In the genomic region with DNA sequence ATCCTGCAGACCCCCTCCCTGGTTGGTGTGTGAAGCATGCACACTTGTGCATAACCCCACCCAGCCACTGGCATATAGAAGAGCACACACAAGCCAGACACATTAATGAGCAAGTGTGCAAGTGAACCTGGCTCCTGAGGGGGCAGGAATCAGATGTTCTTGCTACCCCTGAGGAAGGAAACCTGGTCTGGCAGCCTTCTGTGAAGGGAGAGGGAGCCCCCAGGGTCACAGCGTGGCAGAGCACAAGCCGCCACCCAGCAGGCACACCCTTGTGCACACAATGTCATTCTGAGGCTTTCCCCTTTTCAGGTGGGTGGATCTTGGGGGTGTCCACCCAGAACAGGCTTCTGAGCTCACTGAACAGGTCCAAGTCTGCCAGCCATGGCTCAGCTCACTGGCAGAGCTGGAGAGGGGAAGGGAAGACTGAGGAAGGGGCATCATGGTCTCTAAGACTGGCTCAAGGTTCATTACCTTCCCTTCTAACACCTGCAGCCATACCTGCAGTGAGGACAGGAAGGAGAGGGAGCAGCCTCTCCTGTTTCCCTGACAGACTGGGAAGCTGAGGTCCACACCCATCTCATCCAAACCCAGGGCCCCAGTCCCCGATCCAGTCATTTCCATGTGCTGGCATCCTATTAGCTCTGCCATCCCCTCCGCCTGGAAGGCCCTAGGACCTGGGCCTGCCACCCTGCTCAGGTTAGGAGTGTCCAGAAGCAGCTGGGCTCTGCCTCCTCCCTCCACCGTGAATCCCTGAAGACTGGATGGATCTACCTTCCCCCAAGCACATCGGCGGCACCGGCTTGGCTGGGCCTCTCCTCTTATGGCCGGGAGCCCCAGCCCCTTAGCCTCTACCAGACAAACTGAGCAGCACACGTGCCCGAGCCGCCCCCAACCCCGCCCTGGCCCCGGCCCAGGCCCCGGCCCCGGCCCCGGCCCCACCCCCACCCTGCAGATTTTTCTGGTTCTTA, we compare ENCODE assay signal across 16 cellular contexts. TPM values are rescaled to one million over a fixed set of nuclear protein-coding genes. Genes with fewer than 3 reads are reported as not detected.
DNase-seq lines count a peak whose midpoint lies in the region; ATAC-seq and TF ChIP-seq lines count a peak whose summit lies in the region.
"Had no signal": no experiment of that assay in that cellular context is flagged by ENCODE, and none has a peak within 500 bp of the region (broad histone marks: within the 10 kb centered on the region; RNA-seq: fewer than 3 reads in every experiment).

No MANE protein-coding gene starts in this region.

- DNase-seq in heart left ventricle: peak in 3 of 5 donors; percentile 16 to 34 (median 20)
- DNase-seq in left ventricle myocardium inferior: no peak
- DNase-seq in mucosa of descending colon: no peak
- DNase-seq in GOT3 (lab: John Stamatoyannopoulos, UW): no peak
- no peak for DNase-seq in NK-92 (lab: John Stamatoyannopoulos, UW; ENCODE audit: unreplicated experiment)
- no peak for DNase-seq in activated T-cell treated with anti-CD3 and anti-CD28 coated beads for 4 hours
- DNase-seq: activated CD4-positive, alpha-beta memory T cell treated with anti-CD3 and anti-CD28 coated beads, Interleukin-2, amount 10 ng/mL, durations not matched to agents 7 days and 5 days; activated gamma-delta T cell treated with Interleukin-2 at 50 U/mL for 16 hours; NCI-H1930; NCI-H774; stimulated activated naive CD8-positive, alpha-beta T cell treated with anti-CD3 and anti-CD28 coated beads, Interleukin-15, amount 100 ng/mL, for 72 hours had no signal

- H3K4me1 ChIP-seq in heart left ventricle (peaks cover 0 to 28% (median 2%) of the 10 kb centered on the region in 12 donors), left ventricle myocardium inferior (peaks cover 29% of the 10 kb centered on the region), mucosa of descending colon (ENCODE audit: low read depth) (no peaks in the 10 kb centered on the region)

- no peak for ATAC-seq in heart left ventricle
- peak; percentile 10 for ATAC-seq in mucosa of descending colon
- ATAC-seq in GM21528 (IDR thresholded peaks at IDR 0.05; ENCODE audit: low FRiP score, unreplicated experiment): no peak

- H3K9me3 ChIP-seq in heart left ventricle (no peaks in the 10 kb centered on the region), left ventricle myocardium inferior (replicated peaks) (no peaks in the 10 kb centered on the region), mucosa of descending colon (no peaks in the 10 kb centered on the region)
- H3K9me3 ChIP-seq: ovary, spleen had no signal

- no peak for TF ChIP-seq CTCF in heart left ventricle (IDR thresholded peaks at IDR 0.05)
- no peak for TF ChIP-seq CTCF in left ventricle myocardium inferior (IDR thresholded peaks at IDR 0.05; ENCODE audit: borderline replicate concordance)
- no peak for TF ChIP-seq CTCF in brain (conservative IDR thresholded peaks at IDR 0.05)
- TF ChIP-seq CTCF in mucosa of descending colon (IDR thresholded peaks at IDR 0.05): no peak

- H3K27ac Mint-ChIP-seq in brain: peak overlapping the region in 4 of 5 experiments; percentile 54 to 96 (median 87)
- H3K27ac Mint-ChIP-seq: activated CD4-positive, alpha-beta memory T cell treated with anti-CD3 and anti-CD28 coated beads, Interleukin-2, amount 10 ng/mL, durations not matched to agents 7 days and 5 days had no signal

- H3K36me3 ChIP-seq in heart left ventricle: peaks cover 0 to 28% (median 26%) of the 10 kb centered on the region in 9 donors
- H3K36me3 ChIP-seq in left ventricle myocardium inferior: peaks cover 28% of the 10 kb centered on the region
- H3K36me3 ChIP-seq in mucosa of descending colon (ENCODE audit: low read depth): no peaks in the 10 kb centered on the region
- H3K36me3 ChIP-seq: ovary had no signal

- H3K27me3 ChIP-seq in heart left ventricle: no peaks in the 10 kb centered on the region
- H3K27me3 ChIP-seq in left ventricle myocardium inferior (ENCODE audit: low read depth): no peaks in the 10 kb centered on the region
- H3K27me3 ChIP-seq: dorsolateral prefrontal cortex, ovary, spleen had no signal

- H3K27ac ChIP-seq in heart left ventricle (no peak overlapping the region), left ventricle myocardium inferior (replicated peaks) (no peak overlapping the region)
- H3K27ac ChIP-seq: ovary, spleen had no signal

- H3K4me3 ChIP-seq in heart left ventricle (no peak overlapping the region), left ventricle myocardium inferior (no peak overlapping the region), mucosa of descending colon (no peak overlapping the region)
- H3K4me3 ChIP-seq: dorsolateral prefrontal cortex, ovary, spleen had no signal

- H3K9me3 Mint-ChIP-seq in brain: no peaks in the 10 kb centered on the region
- H3K9me3 Mint-ChIP-seq: activated CD4-positive, alpha-beta memory T cell treated with anti-CD3 and anti-CD28 coated beads, Interleukin-2, amount 10 ng/mL, durations not matched to agents 7 days and 5 days; stimulated activated naive CD8-positive, alpha-beta T cell treated with anti-CD3 and anti-CD28 coated beads, Interleukin-15, amount 100 ng/mL, for 72 hours had no signal

- intact Hi-C loops in heart left ventricle (cut with DNase I): loop anchor here (2.0 to 10.0 kb wide), 6 partner anchors 29 to 151 kb away; a partner anchor contains a TSS
- intact Hi-C loops in left ventricle myocardium inferior (cut with micrococcal nuclease): no loop called here
- intact Hi-C loops in mucosa of descending colon (cut with DNase I, micrococcal nuclease): loop anchor here in 1 of 2 donors (5.0 kb wide), 1 partner anchor 64 kb away; no protein-coding TSS in a partner anchor

- H3K4me3 Mint-ChIP-seq in brain: no peak overlapping the region
- H3K4me3 Mint-ChIP-seq: activated CD4-positive, alpha-beta memory T cell treated with anti-CD3 and anti-CD28 coated beads, Interleukin-2, amount 10 ng/mL, durations not matched to agents 7 days and 5 days; stimulated activated naive CD8-positive, alpha-beta T cell treated with anti-CD3 and anti-CD28 coated beads, Interleukin-15, amount 100 ng/mL, for 72 hours had no signal

- peaks cover 4% of the 10 kb centered on the region for H3K36me3 Mint-ChIP-seq in brain

- WGBS in heart left ventricle, 4 donors: 50 to 90% (median 52%) methylated on average over 4 to 17 of the region's 17 CpGs

- peaks cover 60% of the 10 kb centered on the region for H3K4me1 Mint-ChIP-seq in brain
- H3K4me1 Mint-ChIP-seq: activated CD4-positive, alpha-beta memory T cell treated with anti-CD3 and anti-CD28 coated beads, Interleukin-2, amount 10 ng/mL, durations not matched to agents 7 days and 5 days; stimulated activated naive CD8-positive, alpha-beta T cell treated with anti-CD3 and anti-CD28 coated beads, Interleukin-15, amount 100 ng/mL, for 72 hours had no signal

- H3K27me3 Mint-ChIP-seq in brain: no peaks in the 10 kb centered on the region
- H3K27me3 Mint-ChIP-seq: activated CD4-positive, alpha-beta memory T cell treated with anti-CD3 and anti-CD28 coated beads, Interleukin-2, amount 10 ng/mL, durations not matched to agents 7 days and 5 days; stimulated activated naive CD8-positive, alpha-beta T cell treated with anti-CD3 and anti-CD28 coated beads, Interleukin-15, amount 100 ng/mL, for 72 hours had no signal

- no peak for TF ChIP-seq POLR2A in heart left ventricle (IDR thresholded peaks at IDR 0.05)

RNA-seq across cellular contexts. Expression of a gene that starts 31.4 kb away (rescaled TPM):
- total RNA-seq in heart left ventricle (10 to 100 TPM in 6 of 9 donors, 1 to 10 TPM in 3; 6.1 to 94.1 (median 11.3) TPM), left ventricle myocardium inferior (10.2 TPM), mucosa of descending colon (10 to 100 TPM; 10.7 to 15.3 (median 14.6) TPM)
- polyA plus RNA-seq in heart left ventricle (10 to 100 TPM in 1 of 2 donors, 1 to 10 TPM in 1; 9.3 to 23.9 TPM), brain (ENCODE audit: insufficient read depth, low read depth, low replicate concordance) (15.3 TPM)

RNA-seq across cellular contexts. Expression of a gene that starts 35.0 kb away (rescaled TPM):
- 10 to 100 TPM; 37.4 to 77.3 (median 55.8) TPM for total RNA-seq in heart left ventricle
- 10 to 100 TPM; 32.5 to 50.2 TPM for polyA plus RNA-seq in heart left ventricle
- 58.4 TPM for total RNA-seq in left ventricle myocardium inferior
- 17.3 TPM for polyA plus RNA-seq in brain (ENCODE audit: insufficient read depth, low read depth, low replicate concordance)
- total RNA-seq in mucosa of descending colon: 100 to 1,000 TPM; 128 to 183 (median 158) TPM

Comparison
In these comparisons a context has a peak if more than half of its experiments do, and no peak if none do; other contexts are left out.
1. DNase-seq: peak in heart left ventricle (3 of 5); none in left ventricle myocardium inferior (single experiment), mucosa of descending colon (0 of 3), GOT3 (single experiment), NK-92 (single experiment) and activated T-cell treated with anti-CD3 and anti-CD28 coated beads for 4 hours (single experiment).